Comparison of ENCODE assay signal across 12 cellular contexts in the genomic region with DNA sequence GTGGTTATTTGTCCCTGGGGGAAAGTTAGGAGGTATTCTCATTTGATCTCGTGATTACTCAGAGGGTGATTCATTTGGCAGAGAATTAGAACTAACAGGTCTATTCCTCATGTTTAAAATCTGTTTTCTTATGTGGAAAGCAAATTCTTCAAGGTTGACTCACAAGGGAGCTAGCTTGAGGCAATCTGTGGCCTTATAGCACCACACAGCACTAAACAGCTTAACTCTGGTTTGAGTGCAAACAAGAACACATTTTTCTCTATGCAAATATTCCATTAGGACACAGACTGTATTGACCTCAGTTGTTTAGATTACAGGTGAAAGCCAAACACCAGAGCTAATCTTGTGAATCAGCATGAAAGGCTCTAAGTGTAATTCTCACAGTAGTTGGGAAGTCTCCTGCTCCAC.
DNase-seq lines count a peak whose midpoint lies in the region; ATAC-seq and TF ChIP-seq lines count a peak whose summit lies in the region.
"Had no signal": no experiment of that assay in that cellular context is flagged by ENCODE, and none has a peak within 500 bp of the region (broad histone marks: within the 10 kb centered on the region; RNA-seq: fewer than 3 reads in every experiment).

No MANE protein-coding gene starts in this region.

- intact Hi-C loops in Right ventricle myocardium superior (cut with DNase I) = no loop called here

- ATAC-seq in foreskin keratinocyte = peak; percentile 77
- no peak for ATAC-seq in Right ventricle myocardium superior (ENCODE audit: poor library complexity)

- no peaks in the 10 kb centered on the region for H3K27me3 Mint-ChIP-seq in chondrocyte (ENCODE audit: low read depth)
- H3K27me3 Mint-ChIP-seq: activated CD4-positive, alpha-beta T cell treated with anti-CD3 and anti-CD28 coated beads, Interleukin-2, amount 10 ng/mL, durations not matched to agents 7 days and 5 days; activated naive CD8-positive, alpha-beta T cell treated with anti-CD3 and anti-CD28 coated beads for 36 hours had no signal

- TF ChIP-seq CTCF in foreskin keratinocyte (conservative IDR thresholded peaks at IDR 0.05) = no peak
- no peak for TF ChIP-seq CTCF in chondrocyte (IDR thresholded peaks at IDR 0.05)

- H3K9me3 Mint-ChIP-seq in chondrocyte (ENCODE audit: low read depth) = peaks cover 31% of the 10 kb centered on the region

- H3K4me1 Mint-ChIP-seq in chondrocyte (ENCODE audit: low read depth) = peaks cover 4% of the 10 kb centered on the region
- H3K4me1 Mint-ChIP-seq: activated CD4-positive, alpha-beta T cell treated with anti-CD3 and anti-CD28 coated beads, Interleukin-2, amount 10 ng/mL, durations not matched to agents 7 days and 5 days; activated naive CD8-positive, alpha-beta T cell treated with anti-CD3 and anti-CD28 coated beads for 36 hours had no signal

- H3K27ac ChIP-seq in foreskin keratinocyte = no peak overlapping the region
- H3K27ac ChIP-seq: right lobe of liver had no signal

- H3K27ac Mint-ChIP-seq in chondrocyte (ENCODE audit: unreplicated experiment) = no peak overlapping the region
- H3K27ac Mint-ChIP-seq: activated CD4-positive, alpha-beta T cell treated with anti-CD3 and anti-CD28 coated beads, Interleukin-2, amount 10 ng/mL, durations not matched to agents 7 days and 5 days; activated naive CD8-positive, alpha-beta T cell treated with anti-CD3 and anti-CD28 coated beads for 36 hours had no signal

- no peaks in the 10 kb centered on the region for H3K36me3 Mint-ChIP-seq in chondrocyte (ENCODE audit: low read depth)
- H3K36me3 Mint-ChIP-seq: activated naive CD8-positive, alpha-beta T cell treated with anti-CD3 and anti-CD28 coated beads for 36 hours had no signal

- no peaks in the 10 kb centered on the region for H3K4me1 ChIP-seq in foreskin keratinocyte
- H3K4me1 ChIP-seq: right lobe of liver had no signal

- no peak overlapping the region for H3K4me3 Mint-ChIP-seq in chondrocyte (ENCODE audit: unreplicated experiment)
- H3K4me3 Mint-ChIP-seq: activated CD4-positive, alpha-beta T cell treated with anti-CD3 and anti-CD28 coated beads, Interleukin-2, amount 10 ng/mL, durations not matched to agents 7 days and 5 days; activated naive CD8-positive, alpha-beta T cell treated with anti-CD3 and anti-CD28 coated beads for 36 hours had no signal

- H3K27me3 ChIP-seq in foreskin keratinocyte = no peaks in the 10 kb centered on the region
- H3K27me3 ChIP-seq: right lobe of liver had no signal

- peak; percentile 78 for DNase-seq in HT-29 (ENCODE audit: low spot score)
- DNase-seq in SW480 (ENCODE audit: low spot score) = peak; percentile 78
- peak; percentile 69 to 89 for DNase-seq in foreskin keratinocyte
- DNase-seq in smooth muscle cell of the brain vasculature (ENCODE audit: low read depth, low spot score) = peak; percentile 41
- DNase-seq in Right ventricle myocardium superior = no peak
- no peak for DNase-seq in chondrocyte (ENCODE audit: low spot score)
- DNase-seq in mucosa of gallbladder (ENCODE audit: low spot score) = no peak
- no peak for DNase-seq in AML-193 (lab: John Stamatoyannopoulos, UW)
- DNase-seq: activated CD4-positive, alpha-beta T cell treated with anti-CD3 and anti-CD28 coated beads, Interleukin-2, amount 10 ng/mL, durations not matched to agents 7 days and 5 days; activated naive CD8-positive, alpha-beta T cell treated with anti-CD3 and anti-CD28 coated beads for 36 hours; NCI-H1694; right lobe of liver had no signal

Comparison
In these comparisons a context has a peak if more than half of its experiments do, and no peak if none do; other contexts are left out.
1. DNase-seq: peak in HT-29 (single experiment), SW480 (single experiment), foreskin keratinocyte (2 of 2) and smooth muscle cell of the brain vasculature (single experiment); none in Right ventricle myocardium superior (single experiment), chondrocyte (single experiment), mucosa of gallbladder (single experiment) and AML-193 (0 of 2).